25 cellular contexts compared by ENCODE assay signal in the genomic region with DNA sequence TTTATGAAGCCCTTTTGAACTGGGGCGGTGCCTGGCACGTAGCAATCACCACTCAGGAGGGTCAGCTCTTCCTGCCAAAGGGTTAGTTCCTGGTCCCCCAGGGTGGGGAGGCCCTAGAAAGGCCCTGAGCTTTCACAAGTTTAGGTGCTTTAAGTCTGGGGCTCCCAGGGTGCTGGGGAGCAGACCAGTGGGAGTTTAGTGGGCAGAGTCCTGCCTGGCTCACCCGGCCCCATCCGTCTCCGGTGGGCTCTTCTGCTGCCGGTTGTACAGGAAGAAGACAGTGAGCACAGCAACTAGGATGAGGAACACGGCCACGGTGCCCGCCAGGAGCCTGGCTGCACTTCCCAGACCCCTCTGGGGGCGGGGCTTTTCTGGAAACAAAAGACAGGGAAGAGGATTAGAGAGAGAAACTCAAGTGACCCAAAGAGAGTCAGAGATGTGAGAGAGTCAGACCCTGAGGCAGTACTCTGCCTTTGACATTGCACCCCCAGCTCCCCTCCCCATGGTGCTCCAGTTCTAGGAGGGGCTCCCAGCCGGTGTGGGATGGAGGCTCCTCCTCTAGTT.
"Had no signal": no experiment of that assay in that cellular context is flagged by ENCODE, and none has a peak within 500 bp of the region (broad histone marks: within the 10 kb centered on the region; RNA-seq: fewer than 3 reads in every experiment).

No MANE protein-coding gene starts in this region.

- H3K79me2 ChIP-seq: parathyroid adenoma had no signal

- H3K4me2 ChIP-seq: smooth muscle cell had no signal

- H3K9me3 ChIP-seq: gastrocnemius medialis, lower lobe of right lung, neutrophil, right lobe of liver, stomach, testis, tibial artery had no signal

- ATAC-seq: esophagus mucosa; gastrocnemius medialis; left ventricle myocardium superior; lower lobe of right lung; naive thymus-derived CD8-positive, alpha-beta T cell; right lobe of liver; stimulated activated effector memory CD8-positive, alpha-beta T cell treated with anti-CD3 and anti-CD28 coated beads, Interleukin-12 subunit alpha, Interleukin-12 subunit beta, amount 100 ng/mL, for 72 hours had no signal

- H2AFZ ChIP-seq: parathyroid adenoma had no signal

- H3K27ac ChIP-seq: dorsolateral prefrontal cortex, epithelial cell of prostate, gastrocnemius medialis, lower lobe of right lung, neutrophil, parathyroid adenoma, right lobe of liver, stomach, testis, tibial artery had no signal

- H3K9ac ChIP-seq: parathyroid adenoma had no signal

- H3K9me3 Mint-ChIP-seq: endodermal cell; naive thymus-derived CD8-positive, alpha-beta T cell; nephron progenitor cell; stimulated activated effector memory CD8-positive, alpha-beta T cell treated with anti-CD3 and anti-CD28 coated beads, Interleukin-12 subunit alpha, Interleukin-12 subunit beta, amount 100 ng/mL, for 72 hours; type B pancreatic cell had no signal

- H3K4me1 Mint-ChIP-seq: stimulated activated effector memory CD8-positive, alpha-beta T cell treated with anti-CD3 and anti-CD28 coated beads, Interleukin-12 subunit alpha, Interleukin-12 subunit beta, amount 100 ng/mL, for 72 hours had no signal

- H3K27me3 ChIP-seq: dorsolateral prefrontal cortex, right lobe of liver, testis had no signal

- H3K36me3 ChIP-seq: gastrocnemius medialis, lower lobe of right lung, neutrophil, right lobe of liver, stomach, tibial artery had no signal

- H3K4me1 ChIP-seq: gastrocnemius medialis, lower lobe of right lung, parathyroid adenoma, stomach, testis, tibial artery had no signal

- H3K36me3 Mint-ChIP-seq: naive thymus-derived CD8-positive, alpha-beta T cell; stimulated activated effector memory CD8-positive, alpha-beta T cell treated with anti-CD3 and anti-CD28 coated beads, Interleukin-12 subunit alpha, Interleukin-12 subunit beta, amount 100 ng/mL, for 72 hours; type B pancreatic cell had no signal

- H3K4me3 Mint-ChIP-seq: endodermal cell; naive thymus-derived CD8-positive, alpha-beta T cell; nephron progenitor cell; stimulated activated effector memory CD8-positive, alpha-beta T cell treated with anti-CD3 and anti-CD28 coated beads, Interleukin-12 subunit alpha, Interleukin-12 subunit beta, amount 100 ng/mL, for 72 hours; type B pancreatic cell had no signal

- DNase-seq: dorsolateral prefrontal cortex; effector CD8-positive, alpha-beta T cell; endodermal cell; foreskin fibroblast; gastrocnemius medialis; head of caudate nucleus; left ventricle myocardium superior; lower lobe of right lung; naive thymus-derived CD8-positive, alpha-beta T cell; nephron progenitor cell; right lobe of liver; stimulated activated CD4-positive, alpha-beta T cell treated with anti-CD3 and anti-CD28 coated beads, Interleukin-2, amount 100 ng/mL, for 24 hours; stimulated activated CD4-positive, alpha-beta T cell treated with anti-CD3 and anti-CD28 coated beads, Interleukin-4, amount 100 ng/mL, for 24 hours; stimulated activated naive CD4-positive, alpha-beta T cell treated with Interleukin-2 at 50 U/mL for 16 hours; stomach; testis; tibial artery had no signal

- H3K4me3 ChIP-seq: dorsolateral prefrontal cortex, gastrocnemius medialis, lower lobe of right lung, right lobe of liver, smooth muscle cell, stomach, testis, tibial artery had no signal

- H3K27ac Mint-ChIP-seq: endodermal cell; naive thymus-derived CD8-positive, alpha-beta T cell; nephron progenitor cell; progenitor cell of endocrine pancreas; stimulated activated effector memory CD8-positive, alpha-beta T cell treated with anti-CD3 and anti-CD28 coated beads, Interleukin-12 subunit alpha, Interleukin-12 subunit beta, amount 100 ng/mL, for 72 hours; type B pancreatic cell had no signal
